ENCODE assay signal across 22 cellular contexts in the genomic region with DNA sequence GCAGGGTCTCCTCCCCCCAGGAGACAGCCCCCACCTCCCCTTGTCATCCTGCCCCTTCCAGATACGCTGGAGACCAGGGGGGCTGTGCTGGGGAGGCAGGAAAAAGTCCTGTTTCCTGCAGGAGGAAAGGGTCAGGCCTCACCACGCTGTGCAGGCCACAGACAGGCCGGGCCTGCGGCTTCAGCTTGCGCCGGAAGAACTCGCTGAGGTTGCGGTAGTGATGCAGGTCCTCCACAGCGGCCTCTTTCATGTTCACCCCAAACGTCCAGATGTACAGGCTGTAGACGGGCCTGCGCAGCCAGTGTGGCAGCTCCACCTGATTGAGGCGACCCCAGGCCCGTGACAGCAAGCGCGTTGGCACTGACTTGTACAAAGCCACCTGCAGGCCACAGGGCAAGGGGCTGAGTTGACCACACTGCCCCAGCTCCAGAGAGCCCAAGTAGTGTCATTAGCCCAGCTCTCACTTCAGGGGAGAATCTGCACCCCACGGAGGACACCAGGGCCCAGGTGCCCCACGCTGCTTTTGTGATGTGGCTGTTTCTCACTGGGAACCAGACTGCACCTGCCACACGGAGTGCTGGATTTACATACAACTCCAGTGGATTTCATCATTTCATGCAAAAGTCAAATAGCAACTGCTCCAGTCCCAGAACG. TPM values are rescaled to one million over a fixed set of nuclear protein-coding genes. Genes with fewer than 3 reads are reported as not detected.
DNase-seq lines count a peak whose midpoint lies in the region; ATAC-seq, FAIRE-seq and TF ChIP-seq lines count a peak whose summit lies in the region.
"Had no signal": no experiment of that assay in that cellular context is flagged by ENCODE, and none has a peak within 500 bp of the region (broad histone marks: within the 10 kb centered on the region; RNA-seq: fewer than 3 reads in every experiment).

No MANE protein-coding gene starts in this region.

- H3K36me3 Mint-ChIP-seq in CD14-positive monocyte, result peaks cover 63 to 92% of the 10 kb centered on the region in 2 donors
- peaks cover 0 to 4% of the 10 kb centered on the region in 2 donors for H3K36me3 Mint-ChIP-seq in activated naive CD4-positive, alpha-beta T cell treated with anti-CD3 and anti-CD28 coated beads, Interleukin-2, amount 50 U/mL, for 72 hours
- peaks cover 0 to 27% (median 0%) of the 10 kb centered on the region in 3 donors for H3K36me3 Mint-ChIP-seq in naive thymus-derived CD8-positive, alpha-beta T cell

- ATAC-seq in activated naive CD4-positive, alpha-beta T cell treated with anti-CD3 and anti-CD28 coated beads, Interleukin-2, amount 50 U/mL, for 72 hours, result no peak
- peak; percentile 4 to 7 for ATAC-seq in naive thymus-derived CD8-positive, alpha-beta T cell
- ATAC-seq in HG03025 (IDR thresholded peaks at IDR 0.05; ENCODE audit: low FRiP score, unreplicated experiment) (no peak), HG02571 (IDR thresholded peaks at IDR 0.05; ENCODE audit: unreplicated experiment) (no peak)
- ATAC-seq: sciatic nerve had no signal

- POLR2A ChIA-PET in naive thymus-derived CD8-positive, alpha-beta T cell (lab: Charles Lee), result interaction anchor here (4.5 kb wide), 1 partner anchor 9 kb away, joined by 24 read pairs; no protein-coding TSS in a partner anchor

- H3K27me3 Mint-ChIP-seq in CD14-positive monocyte (ENCODE audit: low read depth in 3 of 3), result no peaks in the 10 kb centered on the region
- no peaks in the 10 kb centered on the region for H3K27me3 Mint-ChIP-seq in naive thymus-derived CD8-positive, alpha-beta T cell
- H3K27me3 Mint-ChIP-seq: B cell had no signal

- no peak for DNase-seq in CD14-positive monocyte (ENCODE audit: low spot score)
- DNase-seq in GM12891 (ENCODE audit: insufficient read length, low spot score), result no peak
- no peak for DNase-seq in activated naive CD4-positive, alpha-beta T cell treated with anti-CD3 and anti-CD28 coated beads, Interleukin-2, amount 50 U/mL, for 72 hours (ENCODE audit: low spot score in 2 of 2)
- DNase-seq in naive thymus-derived CD8-positive, alpha-beta T cell, result no peak
- DNase-seq in T-helper 1 cell, result no peak
- DNase-seq: activated CD4-positive, CD25-positive, alpha-beta regulatory T cell treated with anti-CD3 and anti-CD28 coated beads, Interleukin-2, amount 50 U/mL, for 72 hours; activated T-cell treated with anti-CD3 and anti-CD28 coated beads, Interleukin-2, amount 50 U/mL, for 1 hour; amygdala; cerebellar nuclear complex; head of caudate nucleus; NCI-H1436; NCI-H2171; NCI-H748 treated with DMSO at 0.1 percent for 48 hours; ovary; PC-9; T1000; uterus had no signal

- no peaks in the 10 kb centered on the region for H3K9me3 Mint-ChIP-seq in CD14-positive monocyte
- no peaks in the 10 kb centered on the region for H3K9me3 Mint-ChIP-seq in activated naive CD4-positive, alpha-beta T cell treated with anti-CD3 and anti-CD28 coated beads, Interleukin-2, amount 50 U/mL, for 72 hours
- no peaks in the 10 kb centered on the region for H3K9me3 Mint-ChIP-seq in naive thymus-derived CD8-positive, alpha-beta T cell

- TF ChIP-seq POLR2A in GM12891 (IDR thresholded peaks at IDR 0.05; ENCODE audit: low read depth, low read length), result no peak

- H3K4me3 Mint-ChIP-seq in CD14-positive monocyte, result no peak overlapping the region
- H3K4me3 Mint-ChIP-seq in naive thymus-derived CD8-positive, alpha-beta T cell, result peak overlapping the region in 1 of 10 donors; percentile 7
- H3K4me3 Mint-ChIP-seq: B cell had no signal

- intact Hi-C loops in CD14-positive monocyte (cut with micrococcal nuclease), result no loop called here

- no peak for TF ChIP-seq CTCF in CD14-positive monocyte (IDR thresholded peaks at IDR 0.05)

- peaks cover 13% of the 10 kb centered on the region for H3K4me1 Mint-ChIP-seq in CD14-positive monocyte
- peaks cover 7 to 33% (median 18%) of the 10 kb centered on the region in 4 donors for H3K4me1 Mint-ChIP-seq in naive thymus-derived CD8-positive, alpha-beta T cell

- no peak for FAIRE-seq in GM12891 (lab: Jason Lieb, UNC)
- FAIRE-seq: G401.6 had no signal

- peak overlapping the region in 4 of 7 donors; percentile 15 to 71 (median 50) for H3K27ac Mint-ChIP-seq in CD14-positive monocyte
- H3K27ac Mint-ChIP-seq in activated naive CD4-positive, alpha-beta T cell treated with anti-CD3 and anti-CD28 coated beads, Interleukin-2, amount 50 U/mL, for 72 hours, result peak overlapping the region; percentile 82 to 83
- peak overlapping the region in 9 of 10 donors; percentile 18 to 88 (median 81) for H3K27ac Mint-ChIP-seq in naive thymus-derived CD8-positive, alpha-beta T cell

TF ChIP-seq in GM12891, 5 proteins besides CTCF, POLR2A, EP300 and RAD21:
- TF ChIP-seq POU2F2 (IDR thresholded peaks at IDR 0.05; ENCODE audit: low read depth, low read length) (no peak), POLR2AphosphoS5 (IDR thresholded peaks at IDR 0.05; ENCODE audit: low read depth, low read length) (0 out of 2 replicates have a peak, but pooled peaks have one; percentile 6)

RNA-seq across cellular contexts. Expression of a gene that starts 40.4 kb away (rescaled TPM):
- polyA plus RNA-seq in CD14-positive monocyte, result 10 to 100 TPM; 38.1 to 45.3 TPM
- 29.0 TPM for polyA plus RNA-seq in GM12891 (2012; ENCODE audit: low read depth, missing spikeins)
- total RNA-seq in activated naive CD4-positive, alpha-beta T cell treated with anti-CD3 and anti-CD28 coated beads, Interleukin-2, amount 50 U/mL, for 72 hours, result 10 to 100 TPM; 36.8 to 41.9 TPM
- 10 to 100 TPM; 35.2 to 36.6 TPM for total RNA-seq in naive thymus-derived CD8-positive, alpha-beta T cell
- 10 to 100 TPM; 12.7 to 21.0 (median 17.7) TPM for polyA plus RNA-seq in naive thymus-derived CD8-positive, alpha-beta T cell

Comparison
In these comparisons a context has a peak if more than half of its experiments do, and no peak if none do; other contexts are left out.
1. ATAC-seq: peak in naive thymus-derived CD8-positive, alpha-beta T cell (2 of 2); none in activated naive CD4-positive, alpha-beta T cell treated with anti-CD3 and anti-CD28 coated beads, Interleukin-2, amount 50 U/mL, for 72 hours (0 of 2), HG03025 (single experiment) and HG02571 (single experiment).
2. Peak in every context shown above with its lines, with median percentiles within 50 percentile points of each other: H3K27ac Mint-ChIP-seq.